ENCODE assay signal across 15 cellular contexts in genomic region chr10:63644398-63645142, GRCh38.
DNase-seq lines count a peak whose midpoint lies in the region; ATAC-seq and TF ChIP-seq lines count a peak whose summit lies in the region.
"Had no signal": no experiment of that assay in that cellular context is flagged by ENCODE, and none has a peak within 500 bp of the region (broad histone marks: within the 10 kb centered on the region; RNA-seq: fewer than 3 reads in every experiment).

No MANE protein-coding gene starts in this region.

- TF ChIP-seq POLR2A in sigmoid colon (IDR thresholded peaks at IDR 0.05) = no peak

- DNase-seq in EH (ENCODE audit: low read depth) (peak; percentile 31), foreskin keratinocyte (no peak), sigmoid colon (no peak), tibial artery (no peak), T-helper 2 cell (no peak), CD14-positive monocyte (ENCODE audit: low spot score) (no peak), chondrocyte (ENCODE audit: low spot score) (no peak)
- DNase-seq: activated naive CD8-positive, alpha-beta T cell treated with anti-CD3 and anti-CD28 coated beads, Interleukin-2, amount 10 ng/mL, durations not matched to agents 7 days and 5 days; DND-41; NCI-H1436; NCI-H446 treated with DMSO at 0.1 percent for 48 hours; stimulated activated CD4-positive, alpha-beta T cell treated with anti-CD3 and anti-CD28 coated beads, Interleukin-2, amount 100 ng/mL, for 24 hours; stimulated activated CD8-positive, alpha-beta memory T cell treated with anti-CD3 and anti-CD28 coated beads, Interleukin-4, amount 100 ng/mL, for 48 hours had no signal

- H3K27ac ChIP-seq in foreskin keratinocyte (no peak overlapping the region), sigmoid colon (peak overlapping the region in 3 of 4 donors; percentile 10 to 50 (median 31)), tibial artery (no peak overlapping the region)
- H3K27ac ChIP-seq: SK-N-MC had no signal

- H3K4me3 Mint-ChIP-seq in activated T-helper 17 cell treated with anti-CD3 and anti-CD28 coated beads, Interleukin-2, amount 50 U/mL, for 72 hours = no peak overlapping the region
- H3K4me3 Mint-ChIP-seq in CD14-positive monocyte = no peak overlapping the region
- no peak overlapping the region for H3K4me3 Mint-ChIP-seq in chondrocyte (ENCODE audit: unreplicated experiment)
- H3K4me3 Mint-ChIP-seq: activated naive CD8-positive, alpha-beta T cell treated with anti-CD3 and anti-CD28 coated beads, Interleukin-2, amount 10 ng/mL, durations not matched to agents 7 days and 5 days had no signal

- H3K27me3 ChIP-seq in foreskin keratinocyte (no peaks in the 10 kb centered on the region), sigmoid colon (no peaks in the 10 kb centered on the region), tibial artery (no peaks in the 10 kb centered on the region)

- H3K36me3 ChIP-seq in sigmoid colon = no peaks in the 10 kb centered on the region
- H3K36me3 ChIP-seq in tibial artery = no peaks in the 10 kb centered on the region

- intact Hi-C loops in sigmoid colon (cut with DNase I) = no loop called here
- intact Hi-C loops in tibial artery (cut with DNase I; ENCODE audit: low total_unique reads) = no loop called here
- intact Hi-C loops in CD14-positive monocyte (cut with micrococcal nuclease) = no loop called here

- TF ChIP-seq EP300 in sigmoid colon (IDR thresholded peaks at IDR 0.05) = no peak

- peak; percentile 42 for ATAC-seq in activated T-helper 17 cell treated with anti-CD3 and anti-CD28 coated beads, Interleukin-2, amount 50 U/mL, for 72 hours (replicated peaks)
- ATAC-seq in foreskin keratinocyte = peak; percentile 61

- no peak overlapping the region for H3K27ac Mint-ChIP-seq in activated T-helper 17 cell treated with anti-CD3 and anti-CD28 coated beads, Interleukin-2, amount 50 U/mL, for 72 hours
- H3K27ac Mint-ChIP-seq in CD14-positive monocyte (peak overlapping the region in 1 of 7 donors; percentile 47), chondrocyte (ENCODE audit: unreplicated experiment) (no peak overlapping the region)
- H3K27ac Mint-ChIP-seq: activated naive CD8-positive, alpha-beta T cell treated with anti-CD3 and anti-CD28 coated beads, Interleukin-2, amount 10 ng/mL, durations not matched to agents 7 days and 5 days had no signal

- H3K9me3 ChIP-seq in sigmoid colon (no peaks in the 10 kb centered on the region), tibial artery (no peaks in the 10 kb centered on the region)

- no peaks in the 10 kb centered on the region for H3K4me1 Mint-ChIP-seq in activated T-helper 17 cell treated with anti-CD3 and anti-CD28 coated beads, Interleukin-2, amount 50 U/mL, for 72 hours
- H3K4me1 Mint-ChIP-seq in CD14-positive monocyte = peaks cover 18% of the 10 kb centered on the region
- H3K4me1 Mint-ChIP-seq in chondrocyte (ENCODE audit: low read depth) = no peaks in the 10 kb centered on the region
- H3K4me1 Mint-ChIP-seq: activated naive CD8-positive, alpha-beta T cell treated with anti-CD3 and anti-CD28 coated beads, Interleukin-2, amount 10 ng/mL, durations not matched to agents 7 days and 5 days had no signal

- no peaks in the 10 kb centered on the region for H3K27me3 Mint-ChIP-seq in activated T-helper 17 cell treated with anti-CD3 and anti-CD28 coated beads, Interleukin-2, amount 50 U/mL, for 72 hours
- H3K27me3 Mint-ChIP-seq in CD14-positive monocyte (ENCODE audit: low read depth in 3 of 3) = peaks cover 2 to 5% (median 3%) of the 10 kb centered on the region in 3 donors
- H3K27me3 Mint-ChIP-seq in chondrocyte (ENCODE audit: low read depth) = no peaks in the 10 kb centered on the region

- WGBS in sigmoid colon, 2 donors = 53 to 56% methylated on average over 4 of the region's 4 CpGs

- no peak overlapping the region for H3K4me3 ChIP-seq in sigmoid colon
- H3K4me3 ChIP-seq in tibial artery = no peak overlapping the region
- H3K4me3 ChIP-seq: SK-N-MC had no signal

- H3K36me3 Mint-ChIP-seq in activated T-helper 17 cell treated with anti-CD3 and anti-CD28 coated beads, Interleukin-2, amount 50 U/mL, for 72 hours (ENCODE audit: low read depth) = no peaks in the 10 kb centered on the region
- H3K36me3 Mint-ChIP-seq in CD14-positive monocyte (no peaks in the 10 kb centered on the region), chondrocyte (ENCODE audit: low read depth) (no peaks in the 10 kb centered on the region)
- H3K36me3 Mint-ChIP-seq: activated naive CD8-positive, alpha-beta T cell treated with anti-CD3 and anti-CD28 coated beads, Interleukin-2, amount 10 ng/mL, durations not matched to agents 7 days and 5 days had no signal

- no peaks in the 10 kb centered on the region for H3K9me3 Mint-ChIP-seq in activated T-helper 17 cell treated with anti-CD3 and anti-CD28 coated beads, Interleukin-2, amount 50 U/mL, for 72 hours
- H3K9me3 Mint-ChIP-seq in CD14-positive monocyte = peaks cover 0 to 8% (median 0%) of the 10 kb centered on the region in 7 donors
- no peaks in the 10 kb centered on the region for H3K9me3 Mint-ChIP-seq in chondrocyte (ENCODE audit: low read depth)

- no peaks in the 10 kb centered on the region for H3K4me1 ChIP-seq in foreskin keratinocyte
- H3K4me1 ChIP-seq in sigmoid colon = no peaks in the 10 kb centered on the region
- no peaks in the 10 kb centered on the region for H3K4me1 ChIP-seq in tibial artery

- TF ChIP-seq CTCF in foreskin keratinocyte (conservative IDR thresholded peaks at IDR 0.05) = no peak
- no peak for TF ChIP-seq CTCF in sigmoid colon (IDR thresholded peaks at IDR 0.05)
- TF ChIP-seq CTCF in tibial artery (IDR thresholded peaks at IDR 0.05) = no peak
- TF ChIP-seq CTCF in CD14-positive monocyte (IDR thresholded peaks at IDR 0.05) = no peak
- TF ChIP-seq CTCF in chondrocyte (IDR thresholded peaks at IDR 0.05) = no peak

Comparison
In these comparisons a context has a peak if more than half of its experiments do, and no peak if none do; other contexts are left out.
1. H3K27ac ChIP-seq: peak in sigmoid colon (3 of 4); none in foreskin keratinocyte (single experiment) and tibial artery (0 of 2).